1 cellular context compared by ENCODE assay signal in the genomic region with DNA sequence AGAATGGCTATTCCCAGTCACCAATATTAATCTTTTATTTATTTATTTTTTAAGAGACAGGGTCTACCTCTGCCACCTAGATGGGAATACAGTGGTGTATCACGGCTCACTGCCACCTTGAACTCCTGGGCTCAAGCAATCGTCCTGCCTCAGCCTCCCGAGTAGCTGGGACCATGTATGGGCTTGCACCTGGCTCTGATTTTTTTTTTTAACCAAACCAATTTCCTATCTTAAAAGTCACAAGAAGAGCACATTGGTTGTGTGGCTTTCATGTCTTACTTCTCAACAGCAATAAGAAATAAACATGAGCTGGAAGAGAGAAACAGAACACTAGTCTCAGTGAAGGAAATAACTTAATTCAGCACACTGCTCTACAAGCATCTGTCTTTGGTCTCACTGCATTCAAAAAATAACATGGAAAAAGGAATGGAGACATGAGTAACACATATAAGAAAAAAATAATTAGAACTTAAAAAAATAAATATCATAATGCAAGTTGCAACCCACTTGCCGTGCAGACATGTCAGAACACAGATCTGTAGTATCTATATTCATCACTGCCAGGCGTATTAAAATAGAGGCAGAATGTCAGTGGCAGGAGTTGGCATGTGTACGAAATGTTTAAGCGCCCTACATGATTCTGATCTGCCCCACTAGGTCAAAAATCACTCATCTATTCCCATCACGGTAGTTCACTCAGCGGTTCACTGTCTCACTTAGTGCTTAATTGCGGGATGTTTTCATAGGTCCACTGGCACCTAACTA.
TF ChIP-seq lines count a peak whose summit lies in the region.

No MANE protein-coding gene starts in this region.

TF ChIP-seq in GM12878, 131 proteins besides CTCF, POLR2A, EP300 and RAD21 (continued from another document):
- TF ChIP-seq PKNOX1 (IDR thresholded peaks at IDR 0.05) (no peak), CEBPB (IDR thresholded peaks at IDR 0.05; ENCODE audit: borderline replicate concordance in 1 of 2, low read depth in 2 of 2, low read length in 2 of 2) (no peak), IRF3 (IDR thresholded peaks at IDR 0.05) (no peak)
TF ChIP-seq in GM12878: peak in this region for 0.
